ENCODE assay signal across 8 cellular contexts in the genomic region with DNA sequence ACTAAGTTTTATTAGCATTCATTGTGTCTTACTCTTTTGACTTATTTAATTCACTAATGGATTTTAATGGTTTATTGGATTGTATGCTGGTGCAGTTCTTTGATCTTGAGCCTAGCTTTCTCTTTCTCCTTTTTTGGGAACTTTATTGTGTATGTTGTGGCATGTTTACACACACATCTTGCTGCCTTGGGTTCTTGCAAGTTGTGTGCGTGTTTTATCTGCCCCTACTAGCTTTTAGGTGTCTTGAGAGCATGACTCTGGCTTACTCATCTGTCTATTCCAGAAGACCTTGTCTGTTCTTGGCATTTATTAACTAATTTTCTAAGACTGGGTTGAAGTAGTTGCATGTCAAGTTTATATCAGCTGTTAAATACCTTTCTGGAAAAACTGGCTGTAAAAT. TPM values are rescaled to one million over a fixed set of nuclear protein-coding genes. Genes with fewer than 3 reads are reported as not detected.
DNase-seq lines count a peak whose midpoint lies in the region; ATAC-seq and TF ChIP-seq lines count a peak whose summit lies in the region.

No MANE protein-coding gene starts in this region.

- peak overlapping the region; percentile 97 for H3K4me2 ChIP-seq in smooth muscle cell

- H3K9me3 ChIP-seq in HAP-1 (no peaks in the 10 kb centered on the region), gastroesophageal sphincter (no peaks in the 10 kb centered on the region), smooth muscle cell (replicated peaks; ENCODE audit: low read depth) (no peaks in the 10 kb centered on the region)

- H3K27me3 ChIP-seq in HAP-1 (ENCODE audit: low read depth) (no peaks in the 10 kb centered on the region), gastroesophageal sphincter (no peaks in the 10 kb centered on the region), smooth muscle cell (ENCODE audit: low read depth) (no peaks in the 10 kb centered on the region)

- peaks cover 74% of the 10 kb centered on the region for H3K79me2 ChIP-seq in smooth muscle cell (ENCODE audit: low read depth)

- peak overlapping the region; percentile 94 for H3K9ac ChIP-seq in smooth muscle cell (ENCODE audit: low read depth)

- H3K36me3 ChIP-seq in HAP-1 (replicated peaks), result peaks cover 21% of the 10 kb centered on the region
- peaks cover 0 to under 1% of the 10 kb centered on the region in 2 donors for H3K36me3 ChIP-seq in gastroesophageal sphincter
- peaks cover 4% of the 10 kb centered on the region for H3K36me3 ChIP-seq in smooth muscle cell (ENCODE audit: low read depth)

- peak overlapping the region; percentile 91 for H3K27ac ChIP-seq in VCaP
- H3K27ac ChIP-seq in gastroesophageal sphincter, result peak overlapping the region; percentile 94 to 100 (median 98)
- peak overlapping the region; percentile 96 for H3K27ac ChIP-seq in smooth muscle cell (ENCODE audit: low read depth)

- TF ChIP-seq CTCF in VCaP (conservative IDR thresholded peaks at IDR 0.05) (no peak), gastroesophageal sphincter (IDR thresholded peaks at IDR 0.05) (no peak), smooth muscle cell (IDR thresholded peaks at IDR 0.05; ENCODE audit: borderline replicate concordance, insufficient read depth, poor library complexity, severe bottlenecking) (no peak)

- peaks cover 69% of the 10 kb centered on the region for H4K20me1 ChIP-seq in smooth muscle cell (ENCODE audit: low read depth)

- DNase-seq in HAP-1 (ENCODE audit: low spot score in 2 of 2), result no peak
- no peak for DNase-seq in smooth muscle cell (lab: John Stamatoyannopoulos, UW; ENCODE audit: unreplicated experiment)
- no peak for DNase-seq in activated CD4-positive, alpha-beta T cell treated with anti-CD3 and anti-CD28 coated beads, Interleukin-2, amount 50 U/mL, for 48 hours
- DNase-seq in hippocampal formation (lab: John Stamatoyannopoulos, UW), result no peak

- H2AFZ ChIP-seq in smooth muscle cell (ENCODE audit: low read depth), result no peak overlapping the region

- WGBS in gastroesophageal sphincter (ENCODE audit: low coverage in 1 of 2), 2 donors, result 0 to 25% methylated on average over 1 of the region's 1 CpG
- 8% methylated on average over 1 of the region's 1 CpG for WGBS in smooth muscle cell (ENCODE audit: low lambda C conversion rate)

- in situ Hi-C loops in HAP-1 (cut with MboI; ENCODE audit: low sequenced_read_pairs), result no loop called here

- H3F3A ChIP-seq in smooth muscle cell (ENCODE audit: low read depth), result peaks cover 27% of the 10 kb centered on the region

- H3K4me1 ChIP-seq in HAP-1, result peaks cover 18% of the 10 kb centered on the region
- peaks cover 2 to 51% (median 15%) of the 10 kb centered on the region in 3 donors for H3K4me1 ChIP-seq in gastroesophageal sphincter
- peaks cover 27% of the 10 kb centered on the region for H3K4me1 ChIP-seq in smooth muscle cell (ENCODE audit: low read depth)

- H3K4me3 ChIP-seq in HAP-1 (peak overlapping the region; percentile 58), gastroesophageal sphincter (peak overlapping the region; percentile 87 to 95), smooth muscle cell (peak overlapping the region; percentile 92)

- no peak for TF ChIP-seq POLR2A in gastroesophageal sphincter (IDR thresholded peaks at IDR 0.05)

- ATAC-seq in gastroesophageal sphincter, result no peak
- no peak for ATAC-seq in GM21528 (IDR thresholded peaks at IDR 0.05; ENCODE audit: low FRiP score, unreplicated experiment)
- no peak for ATAC-seq in GM21390 (IDR thresholded peaks at IDR 0.05; ENCODE audit: unreplicated experiment)

- no peak for TF ChIP-seq EP300 in gastroesophageal sphincter (IDR thresholded peaks at IDR 0.05)

RNA-seq across cellular contexts. Expression of a gene that starts 2.7 kb away (rescaled TPM):
- total RNA-seq in gastroesophageal sphincter (100 to 1,000 TPM; 136 to 198 (median 169) TPM), smooth muscle cell (235 and 266 TPM in 2 replicates)
- polyA plus RNA-seq in smooth muscle cell, result 167 and 178 TPM in 2 replicates

RNA-seq across cellular contexts. Expression of a gene that starts 52.4 kb away (rescaled TPM):
- 1 to 10 TPM; 1.6 to 6.0 (median 4.8) TPM for total RNA-seq in gastroesophageal sphincter
- total RNA-seq in smooth muscle cell, result 9.9 and 18.1 TPM in 2 replicates
- polyA plus RNA-seq in smooth muscle cell, result 33.2 and 37.3 TPM in 2 replicates
